Comparison of ENCODE assay signal across 9 cellular contexts in genomic region chr9:95167998-95168397, GRCh38.
DNase-seq lines count a peak whose midpoint lies in the region; ATAC-seq and TF ChIP-seq lines count a peak whose summit lies in the region.
"Had no signal": no experiment of that assay in that cellular context is flagged by ENCODE, and none has a peak within 500 bp of the region (broad histone marks: within the 10 kb centered on the region; RNA-seq: fewer than 3 reads in every experiment).

No MANE protein-coding gene starts in this region.

- H3K36me3 Mint-ChIP-seq in activated CD8-positive, alpha-beta T cell treated with anti-CD3 and anti-CD28 coated beads for 36 hours (ENCODE audit: low read depth): peaks cover 26% of the 10 kb centered on the region
- H3K36me3 Mint-ChIP-seq in osteocyte (ENCODE audit: unreplicated experiment): peaks cover 27% of the 10 kb centered on the region

- H3K4me1 Mint-ChIP-seq in activated CD8-positive, alpha-beta T cell treated with anti-CD3 and anti-CD28 coated beads for 36 hours (ENCODE audit: low read depth): peaks cover 18% of the 10 kb centered on the region
- H3K4me1 Mint-ChIP-seq in osteocyte (ENCODE audit: unreplicated experiment): peaks cover 26% of the 10 kb centered on the region

- no peak overlapping the region for H3K27ac ChIP-seq in esophagus muscularis mucosa (replicated peaks in 1 of 4)

- peak; percentile 83 for ATAC-seq in activated CD8-positive, alpha-beta T cell treated with anti-CD3 and anti-CD28 coated beads for 36 hours
- no peak for ATAC-seq in HG03280 (IDR thresholded peaks at IDR 0.05; ENCODE audit: unreplicated experiment)

- peaks cover 0 to 49% (median 35%) of the 10 kb centered on the region in 4 donors for H3K4me1 ChIP-seq in esophagus muscularis mucosa

- H3K4me3 Mint-ChIP-seq in activated CD8-positive, alpha-beta T cell treated with anti-CD3 and anti-CD28 coated beads for 36 hours: no peak overlapping the region
- H3K4me3 Mint-ChIP-seq in osteocyte (ENCODE audit: unreplicated experiment): no peak overlapping the region
- H3K4me3 Mint-ChIP-seq: stimulated activated naive CD8-positive, alpha-beta T cell treated with anti-CD3 and anti-CD28 coated beads, Interleukin-15, Interleukin-2, amounts not matched to agents 100 ng/mL and 50 ng/mL, for 24 hours had no signal

- no peaks in the 10 kb centered on the region for H3K27me3 ChIP-seq in esophagus muscularis mucosa

- H3K9me3 Mint-ChIP-seq in activated CD8-positive, alpha-beta T cell treated with anti-CD3 and anti-CD28 coated beads for 36 hours: peaks cover 4% of the 10 kb centered on the region
- peaks cover 10% of the 10 kb centered on the region for H3K9me3 Mint-ChIP-seq in osteocyte (ENCODE audit: unreplicated experiment)

- H3K9me3 ChIP-seq in esophagus muscularis mucosa: peaks cover 0 to 5% (median 0%) of the 10 kb centered on the region in 4 donors

- intact Hi-C loops in activated CD8-positive, alpha-beta T cell treated with anti-CD3 and anti-CD28 coated beads for 36 hours (cut with micrococcal nuclease): no loop called here
- intact Hi-C loops in esophagus muscularis mucosa (cut with DNase I): no loop called here

- POLR2A ChIA-PET in activated CD8-positive, alpha-beta T cell treated with anti-CD3 and anti-CD28 coated beads for 36 hours (lab: Charles Lee): interaction anchor here (0.6 kb wide), 1 partner anchor 824 kb away, joined by 3 read pairs; no protein-coding TSS in a partner anchor

- no peaks in the 10 kb centered on the region for H3K36me3 ChIP-seq in esophagus muscularis mucosa

- DNase-seq in AG08395 (ENCODE audit: low spot score): peak; percentile 77
- DNase-seq in GM13976 (ENCODE audit: low spot score): no peak
- peak; percentile 76 for DNase-seq in NCI-H69 (lab: John Stamatoyannopoulos, UW)
- peak; percentile 77 for DNase-seq in activated CD8-positive, alpha-beta T cell treated with anti-CD3 and anti-CD28 coated beads for 36 hours
- no peak for DNase-seq in esophagus muscularis mucosa (ENCODE audit: extremely low spot score)
- DNase-seq in osteocyte (ENCODE audit: extremely low spot score, unreplicated experiment): no peak
- DNase-seq in superior temporal gyrus (ENCODE audit: extremely low spot score): no peak

- CTCF ChIA-PET in activated CD8-positive, alpha-beta T cell treated with anti-CD3 and anti-CD28 coated beads for 36 hours (lab: Charles Lee): interaction anchor here (0.6 to 2.2 kb wide), 26 partner anchors 8 to 487 kb away, joined by 3 to 27 read pairs (median 4); no protein-coding TSS in a partner anchor

- 60% methylated on average over 4 of the region's 4 CpGs for WGBS in esophagus muscularis mucosa

- H3K4me3 ChIP-seq in esophagus muscularis mucosa: no peak overlapping the region

- no peak for TF ChIP-seq POLR2A in esophagus muscularis mucosa (IDR thresholded peaks at IDR 0.05; ENCODE audit: low read depth)

- TF ChIP-seq CTCF in GM13976 (IDR thresholded peaks at IDR 0.05; ENCODE audit: borderline replicate concordance, control extremely low read depth, extremely low read depth, insufficient read depth, missing control alignments) (peak; percentile 17), esophagus muscularis mucosa (IDR thresholded peaks at IDR 0.05) (peak; percentile 79 to 88 (median 83)), osteocyte (IDR thresholded peaks at IDR 0.05) (peak; percentile 77)
- peak; percentile 85 for TF ChIP-seq CTCF in activated CD8-positive, alpha-beta T cell treated with anti-CD3 and anti-CD28 coated beads for 36 hours (IDR thresholded peaks at IDR 0.05)

- in situ Hi-C loops in GM13976 (cut with MboI; ENCODE audit: low sequenced_read_pairs, unreplicated experiment): no loop called here

- H3K27ac Mint-ChIP-seq in activated CD8-positive, alpha-beta T cell treated with anti-CD3 and anti-CD28 coated beads for 36 hours: no peak overlapping the region
- H3K27ac Mint-ChIP-seq in osteocyte (ENCODE audit: unreplicated experiment): no peak overlapping the region
- H3K27ac Mint-ChIP-seq: stimulated activated naive CD8-positive, alpha-beta T cell treated with anti-CD3 and anti-CD28 coated beads, Interleukin-15, Interleukin-2, amounts not matched to agents 100 ng/mL and 50 ng/mL, for 24 hours had no signal

- TF ChIP-seq EP300 in esophagus muscularis mucosa (IDR thresholded peaks at IDR 0.05): no peak

- no peaks in the 10 kb centered on the region for H3K27me3 Mint-ChIP-seq in activated CD8-positive, alpha-beta T cell treated with anti-CD3 and anti-CD28 coated beads for 36 hours
- no peaks in the 10 kb centered on the region for H3K27me3 Mint-ChIP-seq in osteocyte (ENCODE audit: unreplicated experiment)
- H3K27me3 Mint-ChIP-seq: stimulated activated naive CD8-positive, alpha-beta T cell treated with anti-CD3 and anti-CD28 coated beads, Interleukin-15, Interleukin-2, amounts not matched to agents 100 ng/mL and 50 ng/mL, for 24 hours had no signal

Comparison
In these comparisons a context has a peak if more than half of its experiments do, and no peak if none do; other contexts are left out.
1. DNase-seq: peak in AG08395 (single experiment), NCI-H69 (single experiment) and activated CD8-positive, alpha-beta T cell treated with anti-CD3 and anti-CD28 coated beads for 36 hours (single experiment); none in GM13976 (single experiment), esophagus muscularis mucosa (single experiment), osteocyte (single experiment) and superior temporal gyrus (single experiment).
2. CTCF ChIP-seq: peak in every context shown above with its lines; median percentile 85 in activated CD8-positive, alpha-beta T cell treated with anti-CD3 and anti-CD28 coated beads for 36 hours; 83 in esophagus muscularis mucosa; 77 in osteocyte; 17 in GM13976.